In the genomic region with DNA sequence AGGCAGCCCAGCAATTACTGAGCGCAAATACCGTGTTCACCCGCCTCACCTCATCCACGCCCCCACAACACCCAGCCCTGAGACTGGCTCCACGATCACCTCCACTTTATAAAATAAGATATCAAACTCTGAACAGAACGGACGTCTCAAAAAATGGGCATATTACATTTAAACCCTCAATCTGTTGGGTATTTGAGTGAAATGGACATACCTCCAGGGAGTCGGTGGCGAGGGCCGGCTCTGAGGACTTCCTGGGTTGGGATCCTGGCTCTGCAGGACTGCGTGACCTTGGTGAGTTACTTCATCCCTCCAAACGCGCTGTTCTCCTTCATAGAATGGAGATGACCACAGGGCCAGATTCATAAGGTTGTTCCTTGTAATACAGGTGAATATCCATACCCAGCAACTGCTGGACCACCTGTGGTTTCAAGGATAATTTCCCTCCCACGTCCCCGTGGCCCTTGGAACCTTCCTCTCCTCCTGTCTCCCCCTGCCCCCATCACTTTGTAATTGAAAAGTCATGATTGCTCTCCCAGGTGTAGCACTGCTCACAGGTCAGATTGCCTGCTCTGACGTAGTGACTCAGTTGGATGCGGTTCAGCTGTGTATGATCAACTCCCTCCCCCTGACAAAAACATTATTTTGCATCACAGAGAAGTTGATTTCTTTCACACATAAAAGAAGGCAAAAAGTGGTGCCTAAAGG, we compare ENCODE assay signal across 11 cellular contexts.
"Had no signal": no experiment of that assay in that cellular context is flagged by ENCODE, and none has a peak within 500 bp of the region (broad histone marks: within the 10 kb centered on the region; RNA-seq: fewer than 3 reads in every experiment).

No MANE protein-coding gene starts in this region.

- H3K79me2 ChIP-seq: hepatocyte had no signal

- H3K4me1 ChIP-seq: suprapubic skin had no signal

- H3K9me3 ChIP-seq: esophagus squamous epithelium, gastroesophageal sphincter, neutrophil, right atrium auricular region, suprapubic skin, thyroid gland, upper lobe of left lung, vagina had no signal

- H3K27ac ChIP-seq: esophagus squamous epithelium, gastroesophageal sphincter, hepatocyte, neutrophil, right atrium auricular region, suprapubic skin, thyroid gland, upper lobe of left lung, vagina had no signal

- H3K27me3 ChIP-seq: hepatocyte, right atrium auricular region, thyroid gland, upper lobe of left lung, vagina had no signal

- H3K36me3 ChIP-seq: esophagus squamous epithelium, gastroesophageal sphincter, neutrophil, right atrium auricular region, suprapubic skin, thyroid gland, upper lobe of left lung, vagina had no signal

- ATAC-seq: effector memory CD8-positive, alpha-beta T cell; gastroesophageal sphincter had no signal

- H3K4me2 ChIP-seq: hepatocyte, smooth muscle cell had no signal

- H2AFZ ChIP-seq: hepatocyte had no signal

- H3K4me3 ChIP-seq: esophagus squamous epithelium, gastroesophageal sphincter, hepatocyte, right atrium auricular region, smooth muscle cell, suprapubic skin, thyroid gland, upper lobe of left lung, vagina had no signal

- DNase-seq: esophagus squamous epithelium had no signal
